ENCODE assay signal across 12 cellular contexts in the genomic region with DNA sequence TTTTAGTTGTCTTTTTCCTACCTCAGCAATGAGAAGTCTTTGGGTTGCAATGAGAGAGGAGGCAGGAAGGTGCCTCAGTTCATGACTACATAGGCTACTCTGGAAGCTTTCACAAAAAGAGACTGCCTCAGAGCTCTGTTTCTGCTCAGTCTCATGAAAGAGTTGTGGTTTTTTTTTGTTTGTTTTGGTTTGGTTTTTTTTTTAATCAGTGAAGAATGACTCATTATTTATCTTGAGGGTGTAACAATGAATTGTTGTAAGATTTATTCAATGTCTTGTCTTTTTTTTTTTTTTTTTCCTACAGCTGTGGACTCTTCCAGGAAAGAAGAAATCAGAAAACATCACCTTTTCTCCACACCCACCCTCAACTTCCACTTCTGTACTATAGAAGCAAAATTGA.
DNase-seq lines count a peak whose midpoint lies in the region; ATAC-seq and TF ChIP-seq lines count a peak whose summit lies in the region.
"Had no signal": no experiment of that assay in that cellular context is flagged by ENCODE, and none has a peak within 500 bp of the region (broad histone marks: within the 10 kb centered on the region; RNA-seq: fewer than 3 reads in every experiment).

No MANE protein-coding gene starts in this region.

- peaks cover 4 to 9% of the 10 kb centered on the region in 2 donors for H3K4me1 Mint-ChIP-seq in effector memory CD8-positive, alpha-beta T cell (ENCODE audit: low read depth in 2 of 2)

- intact Hi-C loops in prostate gland (cut with DNase I): no loop called here

- DNase-seq in DMS153 (lab: John Stamatoyannopoulos, UW) (peak; percentile 71), DMS153 treated with DMSO at 0.1 percent for 48 hours (lab: John Stamatoyannopoulos, UW; ENCODE audit: unreplicated experiment) (no peak), LoVo (ENCODE audit: low spot score) (peak; percentile 81), prostate gland (ENCODE audit: low spot score) (no peak), NCI-H2081 treated with DMSO at 0.1 percent for 48 hours (lab: John Stamatoyannopoulos, UW) (no peak), ureter (ENCODE audit: low spot score) (no peak)
- DNase-seq in effector memory CD8-positive, alpha-beta T cell: no peak
- DNase-seq: 8988T; NCI-H146; stimulated activated CD4-positive, alpha-beta T cell treated with anti-CD3 and anti-CD28 coated beads, Interleukin-15, amount 100 ng/mL, for 24 hours had no signal

- TF ChIP-seq CTCF in prostate gland (IDR thresholded peaks at IDR 0.05): no peak

- no peak overlapping the region for H3K4me3 ChIP-seq in prostate gland
- H3K4me3 ChIP-seq: SJCRH30 had no signal

- peak overlapping the region; percentile 58 to 80 for H3K27ac ChIP-seq in prostate gland
- H3K27ac ChIP-seq: SJCRH30 had no signal

- no peak for TF ChIP-seq POLR2A in prostate gland (IDR thresholded peaks at IDR 0.05)

- H3K36me3 ChIP-seq in prostate gland: no peaks in the 10 kb centered on the region
- H3K36me3 ChIP-seq: SJCRH30 had no signal

- ATAC-seq in effector memory CD8-positive, alpha-beta T cell (replicated peaks): peak; percentile 43
- no peak for ATAC-seq in HG03521 (IDR thresholded peaks at IDR 0.05; ENCODE audit: unreplicated experiment)

- H3K27me3 Mint-ChIP-seq in effector memory CD8-positive, alpha-beta T cell: peaks cover 6 to 15% of the 10 kb centered on the region in 2 donors

- no peak overlapping the region for H3K27ac Mint-ChIP-seq in effector memory CD8-positive, alpha-beta T cell

- H3K27me3 ChIP-seq in prostate gland (replicated peaks; ENCODE audit: insufficient read depth): no peaks in the 10 kb centered on the region
- H3K27me3 ChIP-seq: SJCRH30 had no signal

- no peaks in the 10 kb centered on the region for H3K9me3 ChIP-seq in prostate gland
- H3K9me3 ChIP-seq: SJCRH30 had no signal

- peaks cover 2 to 7% of the 10 kb centered on the region in 2 donors for H3K9me3 Mint-ChIP-seq in effector memory CD8-positive, alpha-beta T cell

- H3K4me3 Mint-ChIP-seq in effector memory CD8-positive, alpha-beta T cell: no peak overlapping the region

- peaks cover 6% of the 10 kb centered on the region for H3K4me1 ChIP-seq in prostate gland (replicated peaks)

- no peaks in the 10 kb centered on the region for H3K36me3 Mint-ChIP-seq in effector memory CD8-positive, alpha-beta T cell (ENCODE audit: insufficient read depth)

Comparison
In these comparisons a context has a peak if more than half of its experiments do, and no peak if none do; other contexts are left out.
1. DNase-seq: peak in DMS153 (single experiment) and LoVo (single experiment); none in DMS153 treated with DMSO at 0.1 percent for 48 hours (single experiment), effector memory CD8-positive, alpha-beta T cell (0 of 3), prostate gland (single experiment), NCI-H2081 treated with DMSO at 0.1 percent for 48 hours (single experiment) and ureter (single experiment).